40 cellular contexts compared by ENCODE assay signal in genomic region chr3:187762792-187763191, GRCh38.
"Had no signal": no experiment of that assay in that cellular context is flagged by ENCODE, and none has a peak within 500 bp of the region (broad histone marks: within the 10 kb centered on the region; RNA-seq: fewer than 3 reads in every experiment).

No MANE protein-coding gene starts in this region.

- FAIRE-seq: astrocyte, bronchial epithelial cell had no signal

- H3K36me3 Mint-ChIP-seq: activated naive CD4-positive, alpha-beta T cell treated with anti-CD3 and anti-CD28 coated beads, Interleukin-2, amount 50 U/mL, for 24 hours; activated naive CD8-positive, alpha-beta T cell; activated naive CD8-positive, alpha-beta T cell treated with anti-CD3 and anti-CD28 coated beads for 36 hours; brain had no signal

- ATAC-seq: activated naive CD4-positive, alpha-beta T cell treated with anti-CD3 and anti-CD28 coated beads, Interleukin-2, amount 50 U/mL, for 72 hours; activated naive CD8-positive, alpha-beta T cell treated with anti-CD3 and anti-CD28 coated beads, Interleukin-2, amount 50 U/mL, for 24 hours; activated T-cell treated with anti-CD3 and anti-CD28 coated beads, Interleukin-2, amount 50 U/mL, for 4 hours; activated T-cell treated with anti-CD3 and anti-CD28 coated beads, Interleukin-2, amount 50 U/mL, for 72 hours; activated T-helper 17 cell treated with anti-CD3 and anti-CD28 coated beads, Interleukin-2, amount 50 U/mL, for 72 hours; body of pancreas had no signal

- H3K36me3 ChIP-seq: adrenal gland, ascending aorta, brain microvascular endothelial cell, breast epithelium, cardiac muscle cell had no signal

- H3K27me3 Mint-ChIP-seq: activated naive CD4-positive, alpha-beta T cell treated with anti-CD3 and anti-CD28 coated beads, Interleukin-2, amount 10 ng/mL, durations not matched to agents 7 days and 5 days; activated naive CD4-positive, alpha-beta T cell treated with anti-CD3 and anti-CD28 coated beads, Interleukin-2, amount 50 U/mL, for 24 hours; activated naive CD8-positive, alpha-beta T cell treated with anti-CD3 and anti-CD28 coated beads, Interleukin-2, amount 10 ng/mL, durations not matched to agents 7 days and 5 days; activated T-helper 17 cell treated with anti-CD3 and anti-CD28 coated beads, Interleukin-2, amount 50 U/mL, for 72 hours; central memory CD8-positive, alpha-beta T cell had no signal

- H3K4me1 Mint-ChIP-seq: activated naive CD4-positive, alpha-beta T cell treated with anti-CD3 and anti-CD28 coated beads, Interleukin-2, amount 50 U/mL, for 24 hours; brain; central memory CD8-positive, alpha-beta T cell had no signal

- DNase-seq: activated effector memory CD4-positive, alpha-beta T cell treated with anti-CD3 and anti-CD28 coated beads, Interleukin-2, amount 50 U/mL, for 16 hours; activated effector memory CD4-positive, alpha-beta T cell treated with Interleukin-2 at 50 U/mL for 16 hours; activated gamma-delta T cell; activated gamma-delta T cell treated with Interleukin-2 at 50 U/mL for 16 hours; activated naive CD4-positive, alpha-beta T cell; activated naive CD4-positive, alpha-beta T cell treated with anti-CD3 and anti-CD28 coated beads for 36 hours; activated naive CD4-positive, alpha-beta T cell treated with anti-CD3 and anti-CD28 coated beads, Interleukin-2, amount 10 ng/mL, durations not matched to agents 7 days and 5 days; activated naive CD4-positive, alpha-beta T cell treated with anti-CD3 and anti-CD28 coated beads, Interleukin-2, amount 50 U/mL, for 16 hours; activated naive CD4-positive, alpha-beta T cell treated with Interleukin-2 at 50 U/mL for 16 hours; activated naive CD8-positive, alpha-beta T cell treated with anti-CD3 and anti-CD28 coated beads for 36 hours; activated naive CD8-positive, alpha-beta T cell treated with anti-CD3 and anti-CD28 coated beads, Interleukin-2, amount 10 ng/mL, durations not matched to agents 7 days and 5 days; activated naive CD8-positive, alpha-beta T cell treated with anti-CD3 and anti-CD28 coated beads, Interleukin-2, amount 50 U/mL, for 24 hours; activated T-cell treated with anti-CD3 and anti-CD28 coated beads, Interleukin-2, amount 50 U/mL, for 1 hour; activated T-cell treated with anti-CD3 and anti-CD28 coated beads, Interleukin-2, amount 50 U/mL, for 24 hours; activated T-cell treated with anti-CD3 and anti-CD28 coated beads, Interleukin-2, amount 50 U/mL, for 4 hours; activated T-cell treated with anti-CD3 and anti-CD28 coated beads, Interleukin-2, amount 50 U/mL, for 48 hours; activated T-cell treated with anti-CD3 and anti-CD28 coated beads, Interleukin-2, amount 50 U/mL, for 72 hours; adrenal gland; amniotic stem cell; amygdala; anterior cingulate cortex; aorta; body of pancreas; brain microvascular endothelial cell; caudate nucleus; central memory CD4-positive, alpha-beta T cell; cerebellar nuclear complex had no signal

- H3K27ac Mint-ChIP-seq: activated naive CD4-positive, alpha-beta T cell treated with anti-CD3 and anti-CD28 coated beads for 36 hours; activated naive CD4-positive, alpha-beta T cell treated with anti-CD3 and anti-CD28 coated beads, Interleukin-2, amount 10 ng/mL, durations not matched to agents 7 days and 5 days; activated naive CD4-positive, alpha-beta T cell treated with anti-CD3 and anti-CD28 coated beads, Interleukin-2, amount 50 U/mL, for 24 hours; activated naive CD4-positive, alpha-beta T cell treated with anti-CD3 and anti-CD28 coated beads, Interleukin-2, amount 50 U/mL, for 72 hours; activated naive CD8-positive, alpha-beta T cell; activated naive CD8-positive, alpha-beta T cell treated with anti-CD3 and anti-CD28 coated beads for 36 hours; activated naive CD8-positive, alpha-beta T cell treated with anti-CD3 and anti-CD28 coated beads, Interleukin-2, amount 10 ng/mL, durations not matched to agents 7 days and 5 days; activated naive CD8-positive, alpha-beta T cell treated with anti-CD3 and anti-CD28 coated beads, Interleukin-2, amount 50 U/mL, for 24 hours; activated T-cell treated with anti-CD3 and anti-CD28 coated beads, Interleukin-2, amount 50 U/mL, for 24 hours; activated T-cell treated with anti-CD3 and anti-CD28 coated beads, Interleukin-2, amount 50 U/mL, for 72 hours; activated T-helper 1 cell treated with anti-CD3 and anti-CD28 coated beads, Interleukin-12 subunit alpha, Interleukin-12 subunit beta, Interleukin-2, Interleukin-4 antibody, amounts not matched to agents 30 ng/mL and 10 ng/mL and 1 ng/mL, durations not matched to agents 14 hours and 24 hours and 36 hours; activated T-helper 17 cell treated with anti-CD3 and anti-CD28 coated beads, Interleukin-2, amount 50 U/mL, for 72 hours; activated T-helper 2 cell treated with anti-CD3 and anti-CD28 coated beads, Interferon-gamma antibody, Interleukin-2, Interleukin-4, amounts not matched to agents 10 μg/mL and 5 μg/mL and 100 μg/mL, durations not matched to agents 14 hours and 24 hours and 36 hours; brain had no signal

- H3K4me3 Mint-ChIP-seq: activated naive CD4-positive, alpha-beta T cell treated with anti-CD3 and anti-CD28 coated beads for 36 hours; activated naive CD4-positive, alpha-beta T cell treated with anti-CD3 and anti-CD28 coated beads, Interleukin-2, amount 10 ng/mL, durations not matched to agents 7 days and 5 days; activated naive CD4-positive, alpha-beta T cell treated with anti-CD3 and anti-CD28 coated beads, Interleukin-2, amount 50 U/mL, for 24 hours; activated naive CD8-positive, alpha-beta T cell; activated naive CD8-positive, alpha-beta T cell treated with anti-CD3 and anti-CD28 coated beads for 36 hours; activated naive CD8-positive, alpha-beta T cell treated with anti-CD3 and anti-CD28 coated beads, Interleukin-2, amount 10 ng/mL, durations not matched to agents 7 days and 5 days; activated naive CD8-positive, alpha-beta T cell treated with anti-CD3 and anti-CD28 coated beads, Interleukin-2, amount 50 U/mL, for 24 hours; activated T-cell treated with anti-CD3 and anti-CD28 coated beads, Interleukin-2, amount 50 U/mL, for 24 hours; activated T-cell treated with anti-CD3 and anti-CD28 coated beads, Interleukin-2, amount 50 U/mL, for 4 hours; activated T-cell treated with anti-CD3 and anti-CD28 coated beads, Interleukin-2, amount 50 U/mL, for 72 hours; activated T-helper 1 cell treated with anti-CD3 and anti-CD28 coated beads, Interleukin-12 subunit alpha, Interleukin-12 subunit beta, Interleukin-2, Interleukin-4 antibody, amounts not matched to agents 30 ng/mL and 10 ng/mL and 1 ng/mL, durations not matched to agents 14 hours and 24 hours and 36 hours; activated T-helper 17 cell treated with anti-CD3 and anti-CD28 coated beads, Interleukin-2, amount 50 U/mL, for 72 hours; brain; central memory CD8-positive, alpha-beta T cell had no signal

- H3K9me3 ChIP-seq: adrenal gland, ascending aorta, body of pancreas, breast epithelium had no signal

- H3K27ac ChIP-seq: adrenal gland, ascending aorta, body of pancreas, brain microvascular endothelial cell, cardiac muscle cell had no signal

- H3K4me3 ChIP-seq: adrenal gland, ascending aorta, body of pancreas, breast epithelium, cardiac muscle cell had no signal

- H3K9me3 Mint-ChIP-seq: activated naive CD4-positive, alpha-beta T cell treated with anti-CD3 and anti-CD28 coated beads for 36 hours; activated naive CD4-positive, alpha-beta T cell treated with anti-CD3 and anti-CD28 coated beads, Interleukin-2, amount 50 U/mL, for 24 hours; activated naive CD8-positive, alpha-beta T cell treated with anti-CD3 and anti-CD28 coated beads for 36 hours; activated naive CD8-positive, alpha-beta T cell treated with anti-CD3 and anti-CD28 coated beads, Interleukin-2, amount 50 U/mL, for 24 hours; activated T-cell treated with anti-CD3 and anti-CD28 coated beads, Interleukin-2, amount 50 U/mL, for 24 hours; activated T-cell treated with anti-CD3 and anti-CD28 coated beads, Interleukin-2, amount 50 U/mL, for 4 hours; activated T-helper 17 cell treated with anti-CD3 and anti-CD28 coated beads, Interleukin-2, amount 50 U/mL, for 72 hours; brain; central memory CD8-positive, alpha-beta T cell had no signal

- H3K27me3 ChIP-seq: adrenal gland, ascending aorta, body of pancreas, brain microvascular endothelial cell, breast epithelium had no signal

- H3K4me1 ChIP-seq: adrenal gland had no signal
